In genomic region chr7:17941171-17941490, GRCh38 we compare ENCODE assay signal across 8 cellular contexts. TPM values are rescaled to one million over a fixed set of nuclear protein-coding genes. Genes with fewer than 3 reads are reported as not detected.
A peak's percentile ranks its signal among the peaks of the same experiment; 100 is the strongest.
DNase-seq lines count a peak whose midpoint lies in the region; ATAC-seq and TF ChIP-seq lines count a peak whose summit lies in the region.

No MANE protein-coding gene starts in this region.

- H4K91ac ChIP-seq in IMR-90 (ENCODE audit: insufficient read depth, low read depth, low read length): peak overlapping the region; percentile 37; the same call in 1 of the 2 replicates

- TF ChIP-seq CTCF in C4-2B (conservative IDR thresholded peaks at IDR 0.05) (no peak), IMR-90 (conservative IDR thresholded peaks at IDR 0.05; ENCODE audit: low read depth, low read length) (no peak), kidney epithelial cell (IDR thresholded peaks at IDR 0.05; ENCODE audit: insufficient read depth, low read length, poor library complexity, severe bottlenecking) (peak; percentile 6)

- H3K9me1 ChIP-seq in IMR-90 (ENCODE audit: insufficient read depth, low read length): no peaks in the 10 kb centered on the region

- POLR2A ChIA-PET in IMR-90 (lab: Charles Lee; ENCODE audit: unreplicated experiment): no interaction called here

- peak overlapping the region; percentile 9; the same call in 1 of the 2 replicates for H2BK120ac ChIP-seq in IMR-90 (ENCODE audit: low read depth, low read length)

- no peak overlapping the region for H2BK5ac ChIP-seq in IMR-90 (ENCODE audit: low read depth, low read length, poor library complexity, severe bottlenecking)

- H3K9ac ChIP-seq in IMR-90 (ENCODE audit: low read depth, low read length) (peak overlapping the region; percentile 82), subcutaneous abdominal adipose tissue (ENCODE audit: low read length in 5 of 5) (peak overlapping the region; percentile 32 to 100 (median 98))

- dilution Hi-C loops in IMR-90 (cut with HindIII; ENCODE audit: low sequenced_read_pairs, unreplicated experiment): no loop called here

- no peaks in the 10 kb centered on the region for H3K9me3 ChIP-seq in IMR-90 (ENCODE audit: control insufficient read depth, insufficient read depth, low read length)
- H3K9me3 ChIP-seq in subcutaneous abdominal adipose tissue (ENCODE audit: control insufficient read depth in 5 of 5, low read length in 5 of 5): no peaks in the 10 kb centered on the region

- no peak for TF ChIP-seq POLR2A in IMR-90 (IDR thresholded peaks at IDR 0.05; ENCODE audit: low read depth, low read length)

- DNase-seq in IMR-90 (no peak), amniotic epithelial cell (ENCODE audit: low read depth) (peak; percentile 8), kidney epithelial cell (ENCODE audit: low read depth) (no peak)
- no peak for DNase-seq in stimulated activated CD4-positive, alpha-beta T cell treated with anti-CD3 and anti-CD28 coated beads, Interleukin-2, amount 100 ng/mL, for 48 hours
- DNase-seq in stimulated activated CD4-positive, alpha-beta T cell treated with anti-CD3 and anti-CD28 coated beads, Interleukin-4, amount 100 ng/mL, for 4 hours: no peak

- BruUV-seq in IMR-90 (replicated peaks; lab: Mats Ljungman, UMichigan): no TSS peak

- no peak for TF ChIP-seq RAD21 in IMR-90 (IDR thresholded peaks at IDR 0.05; ENCODE audit: low read length)

- no peak overlapping the region for H2BK15ac ChIP-seq in IMR-90 (ENCODE audit: low read depth, low read length)

- WGBS in IMR-90 (ENCODE audit: extremely low coverage in 2 of 2, insufficient read length in 1 of 2), 2 experiments: no CpG with 5 or more reads among the region's 5 CpGs

- no peaks in the 10 kb centered on the region for H3K36me3 ChIP-seq in IMR-90 (ENCODE audit: control insufficient read depth, insufficient read depth, low read length)
- no peaks in the 10 kb centered on the region for H3K36me3 ChIP-seq in kidney epithelial cell (ENCODE audit: control insufficient read depth, insufficient read depth, low read length)
- no peaks in the 10 kb centered on the region for H3K36me3 ChIP-seq in subcutaneous abdominal adipose tissue (ENCODE audit: control insufficient read depth in 5 of 5, insufficient read depth in 5 of 5, low read length in 5 of 5)

- peak overlapping the region; percentile 70 for H4K5ac ChIP-seq in IMR-90 (ENCODE audit: low read depth, low read length)

- H2BK20ac ChIP-seq in IMR-90 (ENCODE audit: low read depth, low read length): no peak overlapping the region

- H3K14ac ChIP-seq in IMR-90 (replicated peaks; ENCODE audit: low read depth, low read length): peak overlapping the region; percentile 41

- H3K4me3 ChIP-seq in IMR-90 (ENCODE audit: insufficient read depth, low read depth, low read length): peak overlapping the region; percentile 87
- H3K4me3 ChIP-seq in kidney epithelial cell (ENCODE audit: low read depth, low read length): peak overlapping the region; percentile 99
- peak overlapping the region; percentile 82 to 97 (median 96) for H3K4me3 ChIP-seq in subcutaneous abdominal adipose tissue (ENCODE audit: low read depth in 1 of 5, low read length in 5 of 5)

- intact Hi-C loops in IMR-90 (cut with micrococcal nuclease): no loop called here

- H2AK9ac ChIP-seq in IMR-90 (replicated peaks; ENCODE audit: low read depth, low read length, poor library complexity): no peak overlapping the region

- H3K4ac ChIP-seq in IMR-90 (ENCODE audit: low read depth, low read length): peak overlapping the region; percentile 75; the same call in 1 of the 2 replicates

- H3K23ac ChIP-seq in IMR-90 (ENCODE audit: low read depth, low read length): peak overlapping the region; percentile 96

- H3K18ac ChIP-seq in IMR-90 (ENCODE audit: low read depth, low read length): no peak overlapping the region

- H2AK5ac ChIP-seq in IMR-90 (ENCODE audit: low read depth, low read length): no peak overlapping the region; the same call in 1 of the 2 replicates

- ATAC-seq in IMR-90 (ENCODE audit: low read depth): no peak
- no peak for ATAC-seq in GM19328 (IDR thresholded peaks at IDR 0.05; ENCODE audit: unreplicated experiment)

- peak overlapping the region; percentile 48 to 75; a peak in 2 of 4 replicates for H4K8ac ChIP-seq in IMR-90 (ENCODE audit: low read depth in 2 of 2, low read length in 2 of 2)

- peak overlapping the region; percentile 97 for H2AFZ ChIP-seq in IMR-90 (replicated peaks; ENCODE audit: low read length, poor library complexity)

- peak overlapping the region; percentile 97 for H3K4me2 ChIP-seq in IMR-90 (ENCODE audit: low read depth, low read length)

- H4K20me1 ChIP-seq in IMR-90 (ENCODE audit: insufficient read depth, low read length): 0 out of 2 replicates have a peak, but pooled peaks cover 3% of the 10 kb centered on the region

- in situ Hi-C loops in IMR-90 (cut with MboI; ENCODE audit: low sequenced_read_pairs): no loop called here

- H3K4me1 ChIP-seq in IMR-90 (ENCODE audit: control insufficient read depth, insufficient read depth, low read length) (no peaks in the 10 kb centered on the region), subcutaneous abdominal adipose tissue (ENCODE audit: control insufficient read depth in 5 of 5, insufficient read depth in 5 of 5, low read length in 5 of 5) (peaks cover 3 to 32% (median 28%) of the 10 kb centered on the region in 5 donors)

- H3K27ac ChIP-seq in C4-2B (peak overlapping the region; percentile 89), IMR-90 (ENCODE audit: insufficient read depth, low read length) (no peak overlapping the region), subcutaneous abdominal adipose tissue (ENCODE audit: low read depth, low read length) (peak overlapping the region; percentile 99)

- H3K79me1 ChIP-seq in IMR-90 (ENCODE audit: low read depth in 1 of 2, low read length in 2 of 2): peaks cover 13 to 27% of the 10 kb centered on the region in 2 experiments

- CTCF ChIA-PET in IMR-90 (lab: Yijun Ruan, JAX): no interaction called here

- H3K56ac ChIP-seq in IMR-90 (ENCODE audit: extremely low read depth, insufficient read depth, low read length): peak overlapping the region; percentile 12; the same call in 1 of the 2 replicates

- no peaks in the 10 kb centered on the region for H3K27me3 ChIP-seq in IMR-90 (ENCODE audit: control insufficient read depth, insufficient read depth, low read length)
- H3K27me3 ChIP-seq in kidney epithelial cell (ENCODE audit: control insufficient read depth, insufficient read depth, low read length): no peaks in the 10 kb centered on the region
- H3K27me3 ChIP-seq in subcutaneous abdominal adipose tissue (ENCODE audit: control insufficient read depth in 5 of 5, insufficient read depth in 4 of 5, low read length in 5 of 5): no peaks in the 10 kb centered on the region

TF ChIP-seq in IMR-90, 13 proteins besides CTCF, POLR2A, EP300 and RAD21:
- TF ChIP-seq ELK1 (IDR thresholded peaks at IDR 0.05; ENCODE audit: borderline replicate concordance, low read depth, low read length) (no peak), RFX5 (IDR thresholded peaks at IDR 0.05; ENCODE audit: low read depth, low read length) (no peak), CHD1 (IDR thresholded peaks at IDR 0.05; ENCODE audit: low read depth, low read length) (no peak), CEBPB (IDR thresholded peaks at IDR 0.05; ENCODE audit: low read depth, low read length) (no peak), SMC3 (IDR thresholded peaks at IDR 0.05; ENCODE audit: low read depth, low read length) (no peak), BHLHE40 (IDR thresholded peaks at IDR 0.05; ENCODE audit: low read depth, low read length) (no peak), NFE2L2 (IDR thresholded peaks at IDR 0.05; ENCODE audit: low read depth, low read length) (no peak), MXI1 (IDR thresholded peaks at IDR 0.05; ENCODE audit: borderline replicate concordance, low read depth, low read length) (no peak), MAZ (IDR thresholded peaks at IDR 0.05; ENCODE audit: borderline replicate concordance, low read depth, low read length) (no peak), MAFK (IDR thresholded peaks at IDR 0.05; ENCODE audit: low read depth, low read length) (no peak), RCOR1 (IDR thresholded peaks at IDR 0.05; ENCODE audit: insufficient replicate concordance, low read length) (no peak), FOS (IDR thresholded peaks at IDR 0.05; ENCODE audit: low read depth, low read length) (no peak)
- TF ChIP-seq, protein P1, sequence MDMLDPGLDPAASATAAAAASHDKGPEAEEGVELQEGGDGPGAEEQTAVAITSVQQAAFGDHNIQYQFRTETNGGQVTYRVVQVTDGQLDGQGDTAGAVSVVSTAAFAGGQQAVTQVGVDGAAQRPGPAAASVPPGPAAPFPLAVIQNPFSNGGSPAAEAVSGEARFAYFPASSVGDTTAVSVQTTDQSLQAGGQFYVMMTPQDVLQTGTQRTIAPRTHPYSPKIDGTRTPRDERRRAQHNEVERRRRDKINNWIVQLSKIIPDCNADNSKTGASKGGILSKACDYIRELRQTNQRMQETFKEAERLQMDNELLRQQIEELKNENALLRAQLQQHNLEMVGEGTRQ (IDR thresholded peaks at IDR 0.05; ENCODE audit: low read depth, low read length): no peak
TF ChIP-seq in IMR-90: peak in this region for 0.

RNA-seq across cellular contexts. Expression of gene SNX13, which starts 0.8 kb away (rescaled TPM):
- total RNA-seq in IMR-90 (2012; rRNA removed): 24.9 and 40.8 TPM in 2 replicates
- polyA plus RNA-seq in IMR-90 (2012; rRNA removed): 6.7 and 9.0 TPM in 2 replicates
- polyA plus RNA-seq in IMR-90 (2012; cell fraction: cytosol; rRNA removed): 0.88 and 3.8 TPM in 2 replicates
- polyA plus RNA-seq in IMR-90 (2012; cell fraction: nucleus; rRNA removed; ENCODE audit: low replicate concordance): 2.5 and 11.4 TPM in 2 replicates
- 30.7 and 41.9 TPM in 2 replicates for total RNA-seq in kidney epithelial cell
